In the genomic region with DNA sequence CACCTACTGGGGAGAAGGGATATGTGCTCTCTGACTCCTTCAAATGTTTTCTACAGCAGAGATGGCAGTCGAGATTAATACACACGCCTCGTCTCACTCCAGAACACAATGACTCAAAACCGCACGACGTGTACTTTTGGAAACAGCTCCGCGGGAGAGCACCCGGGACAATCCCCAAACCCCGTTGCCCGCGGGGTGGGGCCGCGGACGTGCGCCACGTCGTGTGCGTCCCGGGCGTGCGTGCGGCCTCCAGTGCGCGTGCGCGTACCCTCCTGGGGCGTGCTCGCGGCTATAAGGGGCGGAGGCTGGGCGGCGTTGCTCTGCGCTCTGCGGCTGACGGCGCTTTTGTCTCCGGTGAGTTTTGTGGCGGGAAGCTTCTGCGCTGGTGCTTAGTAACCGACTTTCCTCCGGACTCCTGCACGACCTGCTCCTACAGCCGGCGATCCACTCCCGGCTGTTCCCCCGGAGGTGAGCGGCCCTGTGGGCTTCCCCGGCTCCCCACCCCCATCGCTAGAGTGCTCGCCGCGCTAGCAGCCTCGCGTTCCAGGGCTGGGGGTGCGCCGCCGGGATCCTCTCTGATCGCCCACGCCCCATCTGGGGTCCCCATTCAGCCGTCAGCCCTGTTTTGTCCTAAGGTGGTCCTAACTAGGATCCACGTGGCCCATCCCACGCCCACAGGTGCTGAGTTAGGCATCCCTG, we compare ENCODE assay signal across 1 cellular context.
A peak's percentile ranks its signal among the peaks of the same experiment; 100 is the strongest.
TF ChIP-seq lines count a peak whose summit lies in the region.

A gene with protein sequence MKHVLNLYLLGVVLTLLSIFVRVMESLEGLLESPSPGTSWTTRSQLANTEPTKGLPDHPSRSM (plus strand): TSS at position 323 of the 699 bp plus-strand sequence. CDS start 1,391 bp downstream, outside the sequence.

TF ChIP-seq in HEK293, 187 proteins besides CTCF, POLR2A, EP300 and RAD21 (continued from another document):
- TF ChIP-seq ZNF335 (tag by site-specific recombination; conservative IDR thresholded peaks at IDR 0.05), result no peak
- peak; percentile 46; the same call in 1 of the 2 replicates for TF ChIP-seq ZNF629 (tag by site-specific recombination; IDR thresholded peaks at IDR 0.05)
- TF ChIP-seq ZNF311 (tag by site-specific recombination; IDR thresholded peaks at IDR 0.05; ENCODE audit: borderline replicate concordance), result no peak
- TF ChIP-seq ZNF133 (tag by site-specific recombination; IDR thresholded peaks at IDR 0.05), result no peak
- TF ChIP-seq HOXC10 (CRISPR knock-in tag; IDR thresholded peaks at IDR 0.05), result no peak
- TF ChIP-seq ZBTB17 (tag by site-specific recombination; IDR thresholded peaks at IDR 0.05), result peak; percentile 95
- TF ChIP-seq OSR2 (tag by site-specific recombination; IDR thresholded peaks at IDR 0.05), result no peak
- peak; percentile 43 for TF ChIP-seq ZNF2 (tag by site-specific recombination; IDR thresholded peaks at IDR 0.05)
- no peak for TF ChIP-seq TCF7L2 (IDR thresholded peaks at IDR 0.05; ENCODE audit: borderline replicate concordance, low read depth, low read length)
- TF ChIP-seq, protein P1, sequence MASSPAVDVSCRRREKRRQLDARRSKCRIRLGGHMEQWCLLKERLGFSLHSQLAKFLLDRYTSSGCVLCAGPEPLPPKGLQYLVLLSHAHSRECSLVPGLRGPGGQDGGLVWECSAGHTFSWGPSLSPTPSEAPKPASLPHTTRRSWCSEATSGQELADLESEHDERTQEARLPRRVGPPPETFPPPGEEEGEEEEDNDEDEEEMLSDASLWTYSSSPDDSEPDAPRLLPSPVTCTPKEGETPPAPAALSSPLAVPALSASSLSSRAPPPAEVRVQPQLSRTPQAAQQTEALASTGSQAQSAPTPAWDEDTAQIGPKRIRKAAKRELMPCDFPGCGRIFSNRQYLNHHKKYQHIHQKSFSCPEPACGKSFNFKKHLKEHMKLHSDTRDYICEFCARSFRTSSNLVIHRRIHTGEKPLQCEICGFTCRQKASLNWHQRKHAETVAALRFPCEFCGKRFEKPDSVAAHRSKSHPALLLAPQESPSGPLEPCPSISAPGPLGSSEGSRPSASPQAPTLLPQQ (tag by site-specific recombination; IDR thresholded peaks at IDR 0.05), result peak; percentile 86
- TF ChIP-seq SALL2 (tag by site-specific recombination; IDR thresholded peaks at IDR 0.05; ENCODE audit: borderline replicate concordance), result no peak
- no peak for TF ChIP-seq ZNF394 (tag by site-specific recombination; IDR thresholded peaks at IDR 0.05; ENCODE audit: borderline replicate concordance)
- TF ChIP-seq ZNF302 (tag by site-specific recombination; IDR thresholded peaks at IDR 0.05; ENCODE audit: low read depth), result no peak
- TF ChIP-seq, protein P2, sequence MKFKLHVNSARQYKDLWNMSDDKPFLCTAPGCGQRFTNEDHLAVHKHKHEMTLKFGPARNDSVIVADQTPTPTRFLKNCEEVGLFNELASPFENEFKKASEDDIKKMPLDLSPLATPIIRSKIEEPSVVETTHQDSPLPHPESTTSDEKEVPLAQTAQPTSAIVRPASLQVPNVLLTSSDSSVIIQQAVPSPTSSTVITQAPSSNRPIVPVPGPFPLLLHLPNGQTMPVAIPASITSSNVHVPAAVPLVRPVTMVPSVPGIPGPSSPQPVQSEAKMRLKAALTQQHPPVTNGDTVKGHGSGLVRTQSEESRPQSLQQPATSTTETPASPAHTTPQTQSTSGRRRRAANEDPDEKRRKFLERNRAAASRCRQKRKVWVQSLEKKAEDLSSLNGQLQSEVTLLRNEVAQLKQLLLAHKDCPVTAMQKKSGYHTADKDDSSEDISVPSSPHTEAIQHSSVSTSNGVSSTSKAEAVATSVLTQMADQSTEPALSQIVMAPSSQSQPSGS (tag by site-specific recombination; IDR thresholded peaks at IDR 0.05; ENCODE audit: low read depth), result no peak
- TF ChIP-seq ZNF747 (tag by site-specific recombination; IDR thresholded peaks at IDR 0.05), result no peak
- TF ChIP-seq, protein P3, sequence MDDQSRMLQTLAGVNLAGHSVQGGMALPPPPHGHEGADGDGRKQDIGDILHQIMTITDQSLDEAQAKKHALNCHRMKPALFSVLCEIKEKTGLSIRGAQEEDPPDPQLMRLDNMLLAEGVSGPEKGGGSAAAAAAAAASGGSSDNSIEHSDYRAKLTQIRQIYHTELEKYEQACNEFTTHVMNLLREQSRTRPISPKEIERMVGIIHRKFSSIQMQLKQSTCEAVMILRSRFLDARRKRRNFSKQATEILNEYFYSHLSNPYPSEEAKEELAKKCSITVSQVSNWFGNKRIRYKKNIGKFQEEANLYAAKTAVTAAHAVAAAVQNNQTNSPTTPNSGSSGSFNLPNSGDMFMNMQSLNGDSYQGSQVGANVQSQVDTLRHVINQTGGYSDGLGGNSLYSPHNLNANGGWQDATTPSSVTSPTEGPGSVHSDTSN (CRISPR knock-in tag; IDR thresholded peaks at IDR 0.05), result peak; percentile 19; the same call in 1 of the 2 replicates
- TF ChIP-seq, protein P4, sequence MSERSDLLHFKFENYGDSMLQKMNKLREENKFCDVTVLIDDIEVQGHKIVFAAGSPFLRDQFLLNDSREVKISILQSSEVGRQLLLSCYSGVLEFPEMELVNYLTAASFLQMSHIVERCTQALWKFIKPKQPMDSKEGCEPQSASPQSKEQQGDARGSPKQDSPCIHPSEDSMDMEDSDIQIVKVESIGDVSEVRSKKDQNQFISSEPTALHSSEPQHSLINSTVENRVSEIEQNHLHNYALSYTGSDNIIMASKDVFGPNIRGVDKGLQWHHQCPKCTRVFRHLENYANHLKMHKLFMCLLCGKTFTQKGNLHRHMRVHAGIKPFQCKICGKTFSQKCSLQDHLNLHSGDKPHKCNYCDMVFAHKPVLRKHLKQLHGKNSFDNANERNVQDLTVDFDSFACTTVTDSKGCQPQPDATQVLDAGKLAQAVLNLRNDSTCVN (tag by site-specific recombination; optimal IDR thresholded peaks at IDR 0.05), result peak; percentile 99
- TF ChIP-seq ZNF837 (tag by site-specific recombination; IDR thresholded peaks at IDR 0.05), result no peak
- TF ChIP-seq ZBTB8A (tag by site-specific recombination; IDR thresholded peaks at IDR 0.05), result peak; percentile 79
- peak; percentile 77 for TF ChIP-seq ZXDB (tag by site-specific recombination; IDR thresholded peaks at IDR 0.05)
